Comparison of ENCODE assay signal across 7 cellular contexts in genomic region chr2:222708274-222708710, GRCh38. TPM values are rescaled to one million over a fixed set of nuclear protein-coding genes. Genes with fewer than 3 reads are reported as not detected.
DNase-seq lines count a peak whose midpoint lies in the region; TF ChIP-seq lines count a peak whose summit lies in the region.

No MANE protein-coding gene starts in this region.

- in situ Hi-C loops in SK-MEL-5 (cut with HindIII; ENCODE audit: low pct_unique_long_range_greater_than_20kb, low sequenced_read_pairs) = no loop called here

- H2AFZ ChIP-seq in KMS-11 (ENCODE audit: low read depth) = peak overlapping the region; percentile 20

- no peak overlapping the region for H3K27ac ChIP-seq in KMS-11

- DNase-seq in GM12864 (ENCODE audit: low read depth) (peak; percentile 31), SK-MEL-5 (ENCODE audit: low read depth, low spot score) (peak; percentile 82), globus pallidus (ENCODE audit: low spot score) (peak; percentile 72), pons (ENCODE audit: low spot score) (peak; percentile 81), ureter (ENCODE audit: low spot score) (peak; percentile 87)
- DNase-seq in activated naive CD4-positive, alpha-beta T cell (lab: John Stamatoyannopoulos, UW) = peak; percentile 51 to 71 (median 70)

- H3K4me2 ChIP-seq in KMS-11 = 0 out of 2 replicates have a peak overlapping the region, but pooled peaks have one; percentile 8

- H3K4me1 ChIP-seq in KMS-11 (ENCODE audit: low read depth, poor library complexity, severe bottlenecking) = peaks cover 3% of the 10 kb centered on the region

- H3K9ac ChIP-seq in KMS-11 = no peak overlapping the region

- H3K4me3 ChIP-seq in GM12864 (ENCODE audit: low read depth, low read length) (no peak overlapping the region), KMS-11 (IDR thresholded peaks at IDR 0.05; ENCODE audit: insufficient read depth, low read depth, low read length) (no peak overlapping the region)

- H4K20me1 ChIP-seq in KMS-11 (ENCODE audit: insufficient read depth) = no peaks in the 10 kb centered on the region

- peak; percentile 81 for TF ChIP-seq CTCF in GM12864 (IDR thresholded peaks at IDR 0.05; ENCODE audit: low read depth, low read length, missing control alignments)
- TF ChIP-seq CTCF in KMS-11 (conservative IDR thresholded peaks at IDR 0.05; ENCODE audit: low read depth, low read length) = peak; percentile 90

- no peaks in the 10 kb centered on the region for H3K27me3 ChIP-seq in KMS-11 (ENCODE audit: insufficient read depth, low read depth)

- H3K36me3 ChIP-seq in KMS-11 (ENCODE audit: insufficient read depth) = no peaks in the 10 kb centered on the region

- H3K79me2 ChIP-seq in KMS-11 (ENCODE audit: insufficient read depth, low read depth) = no peaks in the 10 kb centered on the region

RNA-seq across cellular contexts. Expression of gene MOGAT1, which starts 36.8 kb away (rescaled TPM):
- total RNA-seq in SK-MEL-5 (2014; rRNA removed; shearing (Covaris generic)) = not detected in 2 replicates
- not detected in 2 replicates for polyA plus RNA-seq in SK-MEL-5 (2015; cell fraction: cytosol; rRNA removed)
- polyA plus RNA-seq in SK-MEL-5 (2015; cell fraction: nucleus; rRNA removed) = not detected in 2 replicates
- total RNA-seq in ureter = not detected

RNA-seq across cellular contexts. Expression of gene FARSB, which starts 52.4 kb away (rescaled TPM):
- 33.9 and 35.2 TPM in 2 replicates for total RNA-seq in SK-MEL-5 (2014; rRNA removed; shearing (Covaris generic))
- 40.7 and 48.3 TPM in 2 replicates for polyA plus RNA-seq in SK-MEL-5 (2015; cell fraction: cytosol; rRNA removed)
- 24.2 and 35.3 TPM in 2 replicates for polyA plus RNA-seq in SK-MEL-5 (2015; cell fraction: nucleus; rRNA removed)
- 34.2 TPM for total RNA-seq in ureter

Comparison
In these comparisons a context has a peak if more than half of its experiments do, and no peak if none do; other contexts are left out.
1. DNase-seq: peak in every context shown above with its lines; median percentile 87 in ureter; 82 in SK-MEL-5; 81 in pons; 72 in globus pallidus; 70 in activated naive CD4-positive, alpha-beta T cell; 31 in GM12864.